1 cellular context compared by ENCODE assay signal in the genomic region with DNA sequence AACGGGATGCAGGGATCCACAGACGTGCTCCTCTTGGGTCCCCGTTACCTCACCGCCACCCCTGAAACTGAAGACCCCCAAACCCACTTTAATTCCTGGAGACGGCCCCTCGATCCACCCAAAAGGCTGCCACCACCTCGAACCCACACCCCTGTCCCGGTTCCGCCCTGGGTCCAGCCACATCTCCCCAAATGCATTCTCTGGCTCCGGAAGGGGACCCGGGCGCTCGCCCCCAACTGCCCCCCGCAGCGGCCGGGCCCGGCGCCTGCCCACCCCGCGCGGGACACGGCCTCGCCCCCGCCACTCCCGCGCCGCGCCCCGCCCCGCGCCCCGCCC.
TF ChIP-seq lines count a peak whose summit lies in the region.

No MANE protein-coding gene starts in this region.

TF ChIP-seq in endothelial cell of umbilical vein, 7 proteins besides CTCF, POLR2A, EP300 and RAD21:
- TF ChIP-seq EZH2 (IDR thresholded peaks at IDR 0.05; ENCODE audit: borderline replicate concordance, low read depth, low read length, severe bottlenecking) (no peak), GATA2 (IDR thresholded peaks at IDR 0.05; ENCODE audit: insufficient read depth, insufficient read length, low read depth, low read length) (no peak), FOS (IDR thresholded peaks at IDR 0.05; ENCODE audit: borderline replicate concordance, insufficient read depth, low read length) (no peak), POLR2AphosphoS5 (IDR thresholded peaks at IDR 0.05; ENCODE audit: insufficient read depth, low read depth, low read length) (no peak), MYC (IDR thresholded peaks at IDR 0.05; ENCODE audit: low read depth, low read length) (no peak), JUN (IDR thresholded peaks at IDR 0.05; ENCODE audit: borderline replicate concordance, insufficient read depth, insufficient read length, low read depth) (no peak)
- TF ChIP-seq, protein P1, sequence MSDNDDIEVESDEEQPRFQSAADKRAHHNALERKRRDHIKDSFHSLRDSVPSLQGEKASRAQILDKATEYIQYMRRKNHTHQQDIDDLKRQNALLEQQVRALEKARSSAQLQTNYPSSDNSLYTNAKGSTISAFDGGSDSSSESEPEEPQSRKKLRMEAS (IDR thresholded peaks at IDR 0.05; ENCODE audit: insufficient read depth, insufficient read length) = no peak
